1 cellular context compared by ENCODE assay signal in the genomic region with DNA sequence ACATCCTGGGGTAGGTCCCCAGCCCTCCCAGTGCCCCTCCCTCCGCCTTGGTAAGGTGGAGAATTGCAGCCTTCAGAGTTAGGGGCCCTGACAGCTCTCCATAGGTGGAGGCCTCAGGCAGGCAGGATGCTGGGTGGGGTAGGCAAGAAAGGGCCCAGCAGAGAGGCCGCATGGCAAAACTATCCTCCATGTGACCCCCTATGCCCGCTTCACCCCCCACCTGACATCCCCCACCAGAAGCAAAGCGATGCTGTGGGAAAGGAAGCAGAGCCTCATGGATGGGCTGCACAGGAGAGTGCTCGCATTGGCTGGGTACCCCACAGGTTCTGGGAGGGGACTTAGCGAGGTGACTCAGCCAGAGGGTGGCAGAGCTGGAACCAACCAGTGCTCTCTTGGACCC.
TF ChIP-seq lines count a peak whose summit lies in the region.

No MANE protein-coding gene starts in this region.

TF ChIP-seq in GM23338, 12 proteins besides CTCF, POLR2A, EP300 and RAD21:
- TF ChIP-seq STAT1 (IDR thresholded peaks at IDR 0.05; ENCODE audit: unreplicated experiment): no peak
- TF ChIP-seq ZNF331 (CRISPR knock-in tag; IDR thresholded peaks at IDR 0.05; ENCODE audit: low read depth): no peak
- no peak for TF ChIP-seq EZH2phosphoT487 (IDR thresholded peaks at IDR 0.05; ENCODE audit: unreplicated experiment)
- TF ChIP-seq, protein P1, sequence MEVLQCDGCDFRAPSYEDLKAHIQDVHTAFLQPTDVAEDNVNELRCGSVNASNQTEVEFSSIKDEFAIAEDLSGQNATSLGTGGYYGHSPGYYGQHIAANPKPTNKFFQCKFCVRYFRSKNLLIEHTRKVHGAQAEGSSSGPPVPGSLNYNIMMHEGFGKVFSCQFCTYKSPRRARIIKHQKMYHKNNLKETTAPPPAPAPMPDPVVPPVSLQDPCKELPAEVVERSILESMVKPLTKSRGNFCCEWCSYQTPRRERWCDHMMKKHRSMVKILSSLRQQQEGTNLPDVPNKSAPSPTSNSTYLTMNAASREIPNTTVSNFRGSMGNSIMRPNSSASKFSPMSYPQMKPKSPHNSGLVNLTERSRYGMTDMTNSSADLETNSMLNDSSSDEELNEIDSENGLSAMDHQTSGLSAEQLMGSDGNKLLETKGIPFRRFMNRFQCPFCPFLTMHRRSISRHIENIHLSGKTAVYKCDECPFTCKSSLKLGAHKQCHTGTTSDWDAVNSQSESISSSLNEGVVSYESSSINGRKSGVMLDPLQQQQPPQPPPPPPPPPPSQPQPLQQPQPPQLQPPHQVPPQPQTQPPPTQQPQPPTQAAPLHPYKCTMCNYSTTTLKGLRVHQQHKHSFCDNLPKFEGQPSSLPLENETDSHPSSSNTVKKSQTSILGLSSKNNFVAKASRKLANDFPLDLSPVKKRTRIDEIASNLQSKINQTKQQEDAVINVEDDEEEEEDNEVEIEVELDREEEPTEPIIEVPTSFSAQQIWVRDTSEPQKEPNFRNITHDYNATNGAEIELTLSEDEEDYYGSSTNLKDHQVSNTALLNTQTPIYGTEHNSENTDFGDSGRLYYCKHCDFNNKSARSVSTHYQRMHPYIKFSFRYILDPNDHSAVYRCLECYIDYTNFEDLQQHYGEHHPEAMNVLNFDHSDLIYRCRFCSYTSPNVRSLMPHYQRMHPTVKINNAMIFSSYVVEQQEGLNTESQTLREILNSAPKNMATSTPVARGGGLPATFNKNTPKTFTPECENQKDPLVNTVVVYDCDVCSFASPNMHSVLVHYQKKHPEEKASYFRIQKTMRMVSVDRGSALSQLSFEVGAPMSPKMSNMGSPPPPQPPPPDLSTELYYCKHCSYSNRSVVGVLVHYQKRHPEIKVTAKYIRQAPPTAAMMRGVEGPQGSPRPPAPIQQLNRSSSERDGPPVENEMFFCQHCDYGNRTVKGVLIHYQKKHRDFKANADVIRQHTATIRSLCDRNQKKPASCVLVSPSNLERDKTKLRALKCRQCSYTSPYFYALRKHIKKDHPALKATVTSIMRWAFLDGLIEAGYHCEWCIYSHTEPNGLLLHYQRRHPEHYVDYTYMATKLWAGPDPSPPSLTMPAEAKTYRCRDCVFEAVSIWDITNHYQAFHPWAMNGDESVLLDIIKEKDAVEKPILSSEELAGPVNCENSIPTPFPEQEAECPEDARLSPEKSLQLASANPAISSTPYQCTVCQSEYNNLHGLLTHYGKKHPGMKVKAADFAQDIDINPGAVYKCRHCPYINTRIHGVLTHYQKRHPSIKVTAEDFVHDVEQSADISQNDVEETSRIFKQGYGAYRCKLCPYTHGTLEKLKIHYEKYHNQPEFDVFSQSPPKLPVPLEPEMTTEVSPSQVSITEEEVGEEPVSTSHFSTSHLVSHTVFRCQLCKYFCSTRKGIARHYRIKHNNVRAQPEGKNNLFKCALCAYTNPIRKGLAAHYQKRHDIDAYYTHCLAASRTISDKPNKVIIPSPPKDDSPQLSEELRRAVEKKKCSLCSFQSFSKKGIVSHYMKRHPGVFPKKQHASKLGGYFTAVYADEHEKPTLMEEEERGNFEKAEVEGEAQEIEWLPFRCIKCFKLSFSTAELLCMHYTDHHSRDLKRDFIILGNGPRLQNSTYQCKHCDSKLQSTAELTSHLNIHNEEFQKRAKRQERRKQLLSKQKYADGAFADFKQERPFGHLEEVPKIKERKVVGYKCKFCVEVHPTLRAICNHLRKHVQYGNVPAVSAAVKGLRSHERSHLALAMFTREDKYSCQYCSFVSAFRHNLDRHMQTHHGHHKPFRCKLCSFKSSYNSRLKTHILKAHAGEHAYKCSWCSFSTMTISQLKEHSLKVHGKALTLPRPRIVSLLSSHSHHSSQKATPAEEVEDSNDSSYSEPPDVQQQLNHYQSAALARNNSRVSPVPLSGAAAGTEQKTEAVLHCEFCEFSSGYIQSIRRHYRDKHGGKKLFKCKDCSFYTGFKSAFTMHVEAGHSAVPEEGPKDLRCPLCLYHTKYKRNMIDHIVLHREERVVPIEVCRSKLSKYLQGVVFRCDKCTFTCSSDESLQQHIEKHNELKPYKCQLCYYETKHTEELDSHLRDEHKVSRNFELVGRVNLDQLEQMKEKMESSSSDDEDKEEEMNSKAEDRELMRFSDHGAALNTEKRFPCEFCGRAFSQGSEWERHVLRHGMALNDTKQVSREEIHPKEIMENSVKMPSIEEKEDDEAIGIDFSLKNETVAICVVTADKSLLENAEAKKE (CRISPR knock-in tag; IDR thresholded peaks at IDR 0.05): no peak
- TF ChIP-seq JUNB (IDR thresholded peaks at IDR 0.05; ENCODE audit: unreplicated experiment): no peak
- no peak for TF ChIP-seq CREB1 (CRISPR knock-in tag; IDR thresholded peaks at IDR 0.05; ENCODE audit: low read depth)
- TF ChIP-seq POLR2AphosphoS5 (IDR thresholded peaks at IDR 0.05; ENCODE audit: low read depth): no peak
- TF ChIP-seq, protein P2, sequence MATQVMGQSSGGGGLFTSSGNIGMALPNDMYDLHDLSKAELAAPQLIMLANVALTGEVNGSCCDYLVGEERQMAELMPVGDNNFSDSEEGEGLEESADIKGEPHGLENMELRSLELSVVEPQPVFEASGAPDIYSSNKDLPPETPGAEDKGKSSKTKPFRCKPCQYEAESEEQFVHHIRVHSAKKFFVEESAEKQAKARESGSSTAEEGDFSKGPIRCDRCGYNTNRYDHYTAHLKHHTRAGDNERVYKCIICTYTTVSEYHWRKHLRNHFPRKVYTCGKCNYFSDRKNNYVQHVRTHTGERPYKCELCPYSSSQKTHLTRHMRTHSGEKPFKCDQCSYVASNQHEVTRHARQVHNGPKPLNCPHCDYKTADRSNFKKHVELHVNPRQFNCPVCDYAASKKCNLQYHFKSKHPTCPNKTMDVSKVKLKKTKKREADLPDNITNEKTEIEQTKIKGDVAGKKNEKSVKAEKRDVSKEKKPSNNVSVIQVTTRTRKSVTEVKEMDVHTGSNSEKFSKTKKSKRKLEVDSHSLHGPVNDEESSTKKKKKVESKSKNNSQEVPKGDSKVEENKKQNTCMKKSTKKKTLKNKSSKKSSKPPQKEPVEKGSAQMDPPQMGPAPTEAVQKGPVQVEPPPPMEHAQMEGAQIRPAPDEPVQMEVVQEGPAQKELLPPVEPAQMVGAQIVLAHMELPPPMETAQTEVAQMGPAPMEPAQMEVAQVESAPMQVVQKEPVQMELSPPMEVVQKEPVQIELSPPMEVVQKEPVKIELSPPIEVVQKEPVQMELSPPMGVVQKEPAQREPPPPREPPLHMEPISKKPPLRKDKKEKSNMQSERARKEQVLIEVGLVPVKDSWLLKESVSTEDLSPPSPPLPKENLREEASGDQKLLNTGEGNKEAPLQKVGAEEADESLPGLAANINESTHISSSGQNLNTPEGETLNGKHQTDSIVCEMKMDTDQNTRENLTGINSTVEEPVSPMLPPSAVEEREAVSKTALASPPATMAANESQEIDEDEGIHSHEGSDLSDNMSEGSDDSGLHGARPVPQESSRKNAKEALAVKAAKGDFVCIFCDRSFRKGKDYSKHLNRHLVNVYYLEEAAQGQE (IDR thresholded peaks at IDR 0.05; ENCODE audit: unreplicated experiment): no peak
- no peak for TF ChIP-seq NANOG (IDR thresholded peaks at IDR 0.05; ENCODE audit: borderline replicate concordance)
TF ChIP-seq in GM23338: peak in this region for 0.
